1 cellular context compared by ENCODE assay signal in genomic region chr5:137560414-137560813, GRCh38.
TF ChIP-seq lines count a peak whose summit lies in the region.

No MANE protein-coding gene starts in this region.

TF ChIP-seq in HEK293, 187 proteins besides CTCF, POLR2A, EP300 and RAD21 (continued from another document):
- no peak for TF ChIP-seq ZNF518A (tag by site-specific recombination; conservative IDR thresholded peaks at IDR 0.05; ENCODE audit: low read depth)
